In the genomic region with DNA sequence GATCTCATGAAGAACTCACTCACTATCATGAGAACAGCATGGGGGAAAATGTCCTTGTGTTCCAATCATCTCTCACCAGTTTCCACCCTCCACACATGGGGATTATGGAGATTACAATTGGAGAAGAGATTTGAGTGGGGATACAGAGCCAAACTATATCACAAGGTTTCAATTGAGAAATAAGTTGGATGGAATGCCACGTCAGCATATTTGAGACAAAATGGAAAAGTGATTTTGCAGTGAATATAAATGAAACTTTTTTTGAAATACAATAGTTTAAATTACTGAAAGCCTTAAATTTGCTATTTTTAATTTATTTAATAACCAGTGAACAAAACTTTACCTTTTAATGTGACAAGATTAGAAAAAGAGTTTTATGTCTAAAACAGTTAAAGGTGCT, we compare ENCODE assay signal across 8 cellular contexts.
"Had no signal": no experiment of that assay in that cellular context is flagged by ENCODE, and none has a peak within 500 bp of the region (broad histone marks: within the 10 kb centered on the region; RNA-seq: fewer than 3 reads in every experiment).

No MANE protein-coding gene starts in this region.

- H3K27ac ChIP-seq: HL-60 had no signal

- H3K4me3 ChIP-seq: GM23338, HAP-1 had no signal

- H3K27ac Mint-ChIP-seq: GM23338, HFFc6, IgD-negative memory B cell had no signal

- H3K36me3 Mint-ChIP-seq: IgD-negative memory B cell had no signal

- ATAC-seq: GM23338, HCT116 had no signal

- H3K36me3 ChIP-seq: HAP-1 had no signal

- H3K4me1 ChIP-seq: HAP-1 had no signal

- H2AFZ ChIP-seq: GM23338 had no signal

- DNase-seq: H7, HFFc6, KG1 had no signal

- H3K4me2 ChIP-seq: GM23338 had no signal

- H3K9me3 ChIP-seq: HAP-1 had no signal
